Comparison of ENCODE assay signal across 8 cellular contexts in genomic region chr19:6056801-6057650, GRCh38. TPM values are rescaled to one million over a fixed set of nuclear protein-coding genes. Genes with fewer than 3 reads are reported as not detected.
DNase-seq lines count a peak whose midpoint lies in the region; ATAC-seq and TF ChIP-seq lines count a peak whose summit lies in the region.

No MANE protein-coding gene starts in this region.

- DNase-seq in AG10803 (ENCODE audit: low read depth), result peak; percentile 99
- DNase-seq in SKM-1 (lab: John Stamatoyannopoulos, UW; ENCODE audit: unreplicated experiment), result peak; percentile 95
- DNase-seq in vagina (ENCODE audit: extremely low spot score in 2 of 2), result peak; percentile 72 to 97
- DNase-seq in stimulated activated CD4-positive, alpha-beta T cell treated with anti-CD3 and anti-CD28 coated beads, Interleukin-2, amount 100 ng/mL, for 24 hours, result no peak

- H3K4me3 ChIP-seq in AG10803 (ENCODE audit: low read length) (peak overlapping the region; percentile 39), HUES48 (ENCODE audit: low read depth, low read length) (no peak overlapping the region), esophagus (ENCODE audit: low read depth in 1 of 2, low read length in 2 of 2) (peak overlapping the region in 1 of 2 donors; percentile 12), muscle layer of colon (ENCODE audit: low read depth in 1 of 2, low read length in 2 of 2) (peak overlapping the region; percentile 17 to 52), vagina (peak overlapping the region; percentile 13 to 23)

- H3K4me1 ChIP-seq in HUES48 (ENCODE audit: control insufficient read depth, insufficient read depth, low read length), result peaks cover 8% of the 10 kb centered on the region; the same call in 1 of the 2 replicates
- H3K4me1 ChIP-seq in esophagus (ENCODE audit: control insufficient read depth in 2 of 2, insufficient read depth in 2 of 2, low read length in 1 of 2), result peaks cover 0 to 22% of the 10 kb centered on the region in 2 donors
- peaks cover 74% of the 10 kb centered on the region for H3K4me1 ChIP-seq in muscle layer of colon (ENCODE audit: insufficient read depth, low read length)
- H3K4me1 ChIP-seq in vagina, result peaks cover 60% of the 10 kb centered on the region

- TF ChIP-seq CTCF in AG10803 (conservative IDR thresholded peaks at IDR 0.05; ENCODE audit: low read length) (no peak), vagina (IDR thresholded peaks at IDR 0.05) (peak in 1 of 3 experiments; percentile 5)

- no peaks in the 10 kb centered on the region for H3K27me3 ChIP-seq in HUES48 (ENCODE audit: control insufficient read depth, insufficient read depth, low read length)
- no peaks in the 10 kb centered on the region for H3K27me3 ChIP-seq in esophagus (ENCODE audit: control insufficient read depth in 1 of 2, insufficient read depth in 2 of 2, low read length in 2 of 2)
- H3K27me3 ChIP-seq in muscle layer of colon (ENCODE audit: control insufficient read depth in 1 of 2, insufficient read depth in 2 of 2, low read length in 2 of 2), result no peaks in the 10 kb centered on the region
- H3K27me3 ChIP-seq in vagina, result no peaks in the 10 kb centered on the region

- 10 to 24% methylated on average over 28 of the region's 28 CpGs for WGBS in esophagus, 2 donors

- H3K9me3 ChIP-seq in HUES48 (ENCODE audit: control insufficient read depth, insufficient read depth, low read length), result no peaks in the 10 kb centered on the region
- H3K9me3 ChIP-seq in esophagus (ENCODE audit: control insufficient read depth in 2 of 2, insufficient read depth in 1 of 2, low read depth in 1 of 2, low read length in 1 of 2), result no peaks in the 10 kb centered on the region
- no peaks in the 10 kb centered on the region for H3K9me3 ChIP-seq in muscle layer of colon (ENCODE audit: low read length)
- H3K9me3 ChIP-seq in vagina, result no peaks in the 10 kb centered on the region

- intact Hi-C loops in vagina (cut with DNase I), result loop anchor here (5.0 kb wide), 2 partner anchors 50 to 220 kb away; partner anchors contain the start of gene MLLT1

- H3K27ac ChIP-seq in HUES48 (ENCODE audit: low read depth, low read length) (peak overlapping the region; percentile 16), esophagus (ENCODE audit: low read depth in 2 of 2, low read length in 1 of 2) (peak overlapping the region; percentile 94 to 100), muscle layer of colon (ENCODE audit: low read depth, low read length) (peak overlapping the region; percentile 90), vagina (peak overlapping the region; percentile 93)

- no peak overlapping the region for H3K9ac ChIP-seq in HUES48 (ENCODE audit: low read depth, low read length)
- H3K9ac ChIP-seq in muscle layer of colon (ENCODE audit: low read length), result peak overlapping the region; percentile 88

- ATAC-seq in GM21360 (IDR thresholded peaks at IDR 0.05; ENCODE audit: unreplicated experiment), result no peak

- H3K36me3 ChIP-seq in HUES48 (ENCODE audit: control insufficient read depth, insufficient read depth, low read length) (no peaks in the 10 kb centered on the region), esophagus (ENCODE audit: control insufficient read depth in 2 of 2, insufficient read depth in 2 of 2, low read length in 1 of 2) (no peaks in the 10 kb centered on the region), muscle layer of colon (ENCODE audit: insufficient read depth, low read length) (no peaks in the 10 kb centered on the region), vagina (no peaks in the 10 kb centered on the region)

- no peak for TF ChIP-seq POLR2A in vagina (IDR thresholded peaks at IDR 0.05)

RNA-seq across cellular contexts. Expression of gene RFX2, which starts 53.3 kb away (rescaled TPM):
- 1 to 10 TPM; 5.3 to 8.8 TPM for polyA plus RNA-seq in esophagus
- 12.0 TPM for total RNA-seq in vagina

Comparison
In these comparisons a context has a peak if more than half of its experiments do, and no peak if none do; other contexts are left out.
1. DNase-seq: peak in AG10803 (single experiment), SKM-1 (single experiment) and vagina (2 of 2); none in stimulated activated CD4-positive, alpha-beta T cell treated with anti-CD3 and anti-CD28 coated beads, Interleukin-2, amount 100 ng/mL, for 24 hours (0 of 2).
2. H3K27ac ChIP-seq: peak in every context shown above with its lines; median percentile 97 in esophagus; 93 in vagina; 90 in muscle layer of colon; 16 in HUES48.